ENCODE assay signal across 9 cellular contexts in genomic region chr3:49378249-49378899, GRCh38. TPM values are rescaled to one million over a fixed set of nuclear protein-coding genes. Genes with fewer than 3 reads are reported as not detected.
A peak's percentile ranks its signal among the peaks of the same experiment; 100 is the strongest.
DNase-seq lines count a peak whose midpoint lies in the region; ATAC-seq, FAIRE-seq and TF ChIP-seq lines count a peak whose summit lies in the region.
"Had no signal": no experiment of that assay in that cellular context is flagged by ENCODE, and none has a peak within 500 bp of the region (broad histone marks: within the 10 kb centered on the region; RNA-seq: fewer than 3 reads in every experiment).

No MANE protein-coding gene starts in this region.

- peaks cover 5% of the 10 kb centered on the region for H3K4me1 Mint-ChIP-seq in neural progenitor cell

- RAD21 ChIA-PET in HCT116 (lab: Charles Lee; ENCODE audit: low non-redundant PET in 1 of 2, low total read pairs in 2 of 2, uncharacterized antibody in 2 of 2, unreplicated experiment in 2 of 2), result no interaction called here
- RAD21 ChIA-PET in GM12878 (lab: Charles Lee; ENCODE audit: unreplicated experiment), result interaction anchor here (1.4 kb wide), 1 partner anchor 66 kb away, joined by 3 read pairs; no protein-coding TSS in a partner anchor

- H3K4me3 ChIP-seq in HCT116 (replicated peaks in 1 of 2; ENCODE audit: low read depth in 1 of 2, low read length in 2 of 2) (no peak overlapping the region), GM12878 (no peak overlapping the region), lower lobe of right lung (no peak overlapping the region), neural progenitor cell (no peak overlapping the region)

- H3K79me2 ChIP-seq in HCT116 (ENCODE audit: insufficient read depth, low read length), result peaks cover 100% of the 10 kb centered on the region
- H3K79me2 ChIP-seq in GM12878 (ENCODE audit: control insufficient read depth, insufficient read depth, low read length), result peaks cover 70% of the 10 kb centered on the region
- peaks cover 100% of the 10 kb centered on the region for H3K79me2 ChIP-seq in neural progenitor cell (ENCODE audit: low read depth)

- H3K27ac ChIP-seq in HCT116 (ENCODE audit: low read depth, low read length) (peak overlapping the region; percentile 45; the same call in 1 of the 2 replicates), GM12878 (ENCODE audit: control insufficient read depth, insufficient read depth) (no peak overlapping the region), lower lobe of right lung (peak overlapping the region; percentile 34), neural progenitor cell (no peak overlapping the region)
- H3K27ac ChIP-seq: parathyroid adenoma had no signal

- intact Hi-C loops in HCT116 (cut with micrococcal nuclease) (no loop called here), GM12878 (cut with micrococcal nuclease; ENCODE audit: unreplicated experiment) (no loop called here), lower lobe of right lung (cut with DNase I) (no loop called here)

- BruUV-seq in HCT116 (replicated peaks; lab: Mats Ljungman, UMichigan) (no TSS peak), GM12878 (replicated peaks; lab: Mats Ljungman, UMichigan) (no TSS peak)

- peaks cover 9% of the 10 kb centered on the region for H3F3A ChIP-seq in neural progenitor cell (ENCODE audit: low read depth)

- H2AFZ ChIP-seq in HCT116 (ENCODE audit: low read depth, low read length, poor library complexity, severe bottlenecking) (no peak overlapping the region), GM12878 (ENCODE audit: control insufficient read depth, low read depth, low read length) (no peak overlapping the region), neural progenitor cell (replicated peaks) (no peak overlapping the region)
- H2AFZ ChIP-seq: parathyroid adenoma had no signal

- peaks cover 2% of the 10 kb centered on the region for H3K27me3 Mint-ChIP-seq in neural progenitor cell (ENCODE audit: insufficient read depth, low read depth)

- TF ChIP-seq EP300 in GM12878 (IDR thresholded peaks at IDR 0.05; ENCODE audit: borderline replicate concordance in 1 of 2, control insufficient read depth in 1 of 2, low read depth in 2 of 2, low read length in 2 of 2), result no peak

- H3K27ac Mint-ChIP-seq in neural progenitor cell, result no peak overlapping the region

- H3K9me3 ChIP-seq in HCT116 (ENCODE audit: control insufficient read depth in 1 of 2, insufficient read depth in 1 of 2, low read depth in 1 of 2, low read length in 2 of 2), result no peaks in the 10 kb centered on the region
- H3K9me3 ChIP-seq in GM12878 (replicated peaks; ENCODE audit: control insufficient read depth, insufficient read depth, low read length), result peaks cover 21% of the 10 kb centered on the region; the same call in 2 of the 3 replicates
- no peaks in the 10 kb centered on the region for H3K9me3 ChIP-seq in lower lobe of right lung
- no peaks in the 10 kb centered on the region for H3K9me3 ChIP-seq in neural progenitor cell (ENCODE audit: low read depth)

- H3K9me2 ChIP-seq in HCT116 (ENCODE audit: insufficient read depth), result no peaks in the 10 kb centered on the region

- DNase-seq in A172 (ENCODE audit: low spot score), result peak; percentile 85
- DNase-seq in HCT116 (ENCODE audit: low read depth, low spot score), result no peak
- no peak for DNase-seq in GM12878 (ENCODE audit: low read depth, low spot score)
- peak; percentile 70 for DNase-seq in lower lobe of right lung
- no peak for DNase-seq in COR-L47 (lab: John Stamatoyannopoulos, UW)
- no peak for DNase-seq in neural progenitor cell (ENCODE audit: low spot score)
- DNase-seq in RKO (ENCODE audit: low spot score), result no peak

- SMC1A ChIA-PET in GM12878 (lab: Charles Lee; ENCODE audit: uncharacterized antibody, unreplicated experiment), result interaction anchor here (1.0 to 1.3 kb wide), 3 partner anchors 33 to 205 kb away, joined by 3 to 4 read pairs (median 3); partner anchors contain the start of gene USP4

- H3K9ac ChIP-seq in HCT116 (ENCODE audit: low read length) (no peak overlapping the region), GM12878 (ENCODE audit: control insufficient read depth, insufficient read depth, low read length) (no peak overlapping the region), neural progenitor cell (no peak overlapping the region)
- H3K9ac ChIP-seq: parathyroid adenoma had no signal

- ATAC-seq in HCT116, result peak; percentile 73
- ATAC-seq in GM12878, result no peak
- peak; percentile 90 to 92 for ATAC-seq in lower lobe of right lung
- ATAC-seq in GM21423 (IDR thresholded peaks at IDR 0.05; ENCODE audit: unreplicated experiment), result no peak

- CTCF ChIA-PET in HCT116 (lab: Charles Lee), result no interaction called here
- CTCF ChIA-PET in GM12878 (lab: Yijun Ruan, JAX), result no interaction called here

- TF ChIP-seq CTCF in HCT116 (IDR thresholded peaks at IDR 0.05 in 2 of 3, conservative IDR thresholded peaks at IDR 0.05 in 1 of 3; ENCODE audit: borderline replicate concordance in 1 of 3, insufficient read depth in 1 of 3, low read depth in 2 of 3, low read length in 2 of 3) (no peak), GM12878 (IDR thresholded peaks at IDR 0.05 in 2 of 3, conservative IDR thresholded peaks at IDR 0.05 in 1 of 3; ENCODE audit: control insufficient read depth in 2 of 3, extremely low read depth in 1 of 3, insufficient read depth in 1 of 3, low read depth in 3 of 3, low read length in 3 of 3) (no peak), lower lobe of right lung (IDR thresholded peaks at IDR 0.05) (no peak), neural progenitor cell (IDR thresholded peaks at IDR 0.05) (no peak)

- in situ Hi-C loops in GM12878 (cut with MboI), result no loop called here

- TF ChIP-seq POLR2A in HCT116 (IDR thresholded peaks at IDR 0.05; ENCODE audit: borderline replicate concordance, extremely low read depth, insufficient read depth, insufficient read length) (no peak), GM12878 (IDR thresholded peaks at IDR 0.05; ENCODE audit: low read depth, low read length) (no peak)

- no peaks in the 10 kb centered on the region for H3K27me3 ChIP-seq in HCT116 (ENCODE audit: insufficient read depth, low read length)
- no peaks in the 10 kb centered on the region for H3K27me3 ChIP-seq in GM12878 (replicated peaks in 1 of 2; ENCODE audit: control insufficient read depth in 2 of 2, insufficient read depth in 2 of 2, low read length in 1 of 2)
- no peaks in the 10 kb centered on the region for H3K27me3 ChIP-seq in lower lobe of right lung (ENCODE audit: low read depth)
- H3K27me3 ChIP-seq in neural progenitor cell, result no peaks in the 10 kb centered on the region

- H3K36me3 Mint-ChIP-seq in neural progenitor cell, result peaks cover 22% of the 10 kb centered on the region

- H3K36me3 ChIP-seq in HCT116 (ENCODE audit: control insufficient read depth in 1 of 2, insufficient read depth in 2 of 2, low read length in 2 of 2) (peaks cover 6 to 17% of the 10 kb centered on the region in 2 experiments; a peak in 3 of 4 replicates), GM12878 (ENCODE audit: control insufficient read depth in 2 of 2, insufficient read depth in 2 of 2, low read length in 1 of 2) (peaks cover 7 to 10% of the 10 kb centered on the region in 2 experiments; a peak in 3 of 4 replicates), lower lobe of right lung (peaks cover 23% of the 10 kb centered on the region), neural progenitor cell (peaks cover 4% of the 10 kb centered on the region)

- no peak for FAIRE-seq in GM12878 (lab: Jason Lieb, UNC)

- 85% methylated on average over 8 of the region's 11 CpGs for WGBS in GM12878 (ENCODE audit: insufficient coverage, insufficient replicate concordance, low lambda C conversion rate, missing lambda C conversion rate)

- POLR2A ChIA-PET in HCT116 (lab: Charles Lee), result interaction anchor here (0.7 kb wide), 1 partner anchor 19 kb away, joined by 4 read pairs; no protein-coding TSS in a partner anchor
- POLR2A ChIA-PET in GM12878 (lab: Charles Lee), result interaction anchor here (0.6 to 0.7 kb wide), 3 partner anchors 22 to 306 kb away, joined by 3 to 6 read pairs (median 5); no protein-coding TSS in a partner anchor

- H3K4me3 Mint-ChIP-seq in neural progenitor cell, result no peak overlapping the region

- no peak for TF ChIP-seq RAD21 in HCT116 (IDR thresholded peaks at IDR 0.05; ENCODE audit: low read depth)
- no peak for TF ChIP-seq RAD21 in GM12878 (IDR thresholded peaks at IDR 0.05; ENCODE audit: insufficient read depth, low read depth, low read length)

- H3K4me1 ChIP-seq in HCT116 (ENCODE audit: control insufficient read depth in 1 of 2, insufficient read depth in 2 of 2, low read length in 2 of 2) (peaks cover 28 to 34% of the 10 kb centered on the region in 2 experiments), GM12878 (ENCODE audit: control insufficient read depth, insufficient read depth, low read length) (peaks cover 14% of the 10 kb centered on the region), lower lobe of right lung (peaks cover 53% of the 10 kb centered on the region), neural progenitor cell (no peaks in the 10 kb centered on the region)
- H3K4me1 ChIP-seq: parathyroid adenoma had no signal

- H3K4me2 ChIP-seq in HCT116 (ENCODE audit: low read length) (peak overlapping the region; percentile 40), GM12878 (ENCODE audit: control insufficient read depth, insufficient read depth) (0 out of 2 replicates have a peak overlapping the region, but pooled peaks have one; percentile 10), neural progenitor cell (no peak overlapping the region)

- peaks cover 12% of the 10 kb centered on the region; the same call in 1 of the 2 replicates for H4K20me1 ChIP-seq in HCT116 (ENCODE audit: insufficient read depth)
- H4K20me1 ChIP-seq in GM12878 (ENCODE audit: control insufficient read depth, insufficient read depth), result no peaks in the 10 kb centered on the region
- H4K20me1 ChIP-seq in neural progenitor cell (ENCODE audit: low read depth), result peaks cover 63% of the 10 kb centered on the region

- peaks cover 10% of the 10 kb centered on the region for H3K9me3 Mint-ChIP-seq in neural progenitor cell

RNA-seq across cellular contexts. Expression of gene GPX1, which starts 20.2 kb away (rescaled TPM):
- 233 and 352 TPM in 2 replicates for total RNA-seq in A172 (2014; rRNA removed; shearing (Covaris generic))
- total RNA-seq in HCT116 (2021; ENCODE audit: unreplicated experiment) (330 TPM), GM12878 (2014; rRNA removed) (639 and 705 TPM in 2 replicates), GM12878 (2014; rRNA removed; fragmentation: Illumina TruSeq; extraction: Trizol) (210 and 245 TPM in 2 replicates), GM12878 (2021) (555 and 560 TPM in 2 replicates), lower lobe of right lung (450 TPM), neural progenitor cell (ENCODE audit: low replicate concordance) (70.8 and 165 TPM in 2 replicates)
- 429 and 439 TPM in 2 replicates for polyA plus RNA-seq in HCT116 (2012)
- total RNA-seq in GM12878 (2013; cell fraction: nucleolus; rRNA removed), result 28.0 and 29.5 TPM in 2 replicates
- 149 TPM for polyA plus RNA-seq in GM12878 (2011; ENCODE audit: low read depth)
- polyA plus RNA-seq in GM12878 (2011; rRNA removed) (70.8 and 155 TPM in 2 replicates), GM12878 (2014; fragmentation: Illumina TruSeq; extraction: Trizol) (12.8 and 143 TPM in 2 replicates), GM12878 (2014; fragmentation: Nextera tagmentation; extraction: Ambion mirVana) (100 to 1,000 TPM in 1 of 2 experiments, 10 to 100 TPM in 1; 32.0 to 174 TPM), GM12878 (2014; rRNA removed) (947 and 967 TPM in 2 replicates), GM12878 (2016; fragmentation: Nextera tagmentation; extraction: Ambion mirVana) (1,000 to 10,000 TPM; 1,103 to 1,121 TPM)
- polyA plus RNA-seq in GM12878 (2011; cell fraction: cytosol; rRNA removed), result 287 and 437 TPM in 2 replicates
- polyA plus RNA-seq in GM12878 (2011; cell fraction: nucleus; rRNA removed), result 173 and 177 TPM in 2 replicates
- polyA plus RNA-seq in GM12878 (2012), result 320 and 364 TPM in 2 replicates
- polyA minus RNA-seq in GM12878 (2011; rRNA and poly(A)+ RNA removed), result 42.4 and 98.3 TPM in 2 replicates
- 48.2 and 50.4 TPM in 2 replicates for polyA minus RNA-seq in GM12878 (2011; cell fraction: cytosol; rRNA and poly(A)+ RNA removed)
- polyA minus RNA-seq in GM12878 (2011; cell fraction: nucleus; rRNA and poly(A)+ RNA removed), result 27.4 and 51.1 TPM in 2 replicates

RNA-seq across cellular contexts. Expression of gene RHOA, which starts 33.4 kb away (rescaled TPM):
- 612 and 632 TPM in 2 replicates for total RNA-seq in A172 (2014; rRNA removed; shearing (Covaris generic))
- total RNA-seq in HCT116 (2021; ENCODE audit: unreplicated experiment) (497 TPM), GM12878 (2014; rRNA removed) (246 and 269 TPM in 2 replicates), GM12878 (2014; rRNA removed; fragmentation: Illumina TruSeq; extraction: Trizol) (414 and 415 TPM in 2 replicates), GM12878 (2021) (463 and 474 TPM in 2 replicates), lower lobe of right lung (601 TPM), neural progenitor cell (ENCODE audit: low replicate concordance) (449 and 460 TPM in 2 replicates)
- 389 and 390 TPM in 2 replicates for polyA plus RNA-seq in HCT116 (2012)
- total RNA-seq in GM12878 (2013; cell fraction: nucleolus; rRNA removed), result 56.0 and 62.2 TPM in 2 replicates
- 370 TPM for polyA plus RNA-seq in GM12878 (2011; ENCODE audit: low read depth)
- polyA plus RNA-seq in GM12878 (2011; rRNA removed) (265 and 285 TPM in 2 replicates), GM12878 (2014; fragmentation: Illumina TruSeq; extraction: Trizol) (568 and 674 TPM in 2 replicates), GM12878 (2014; fragmentation: Nextera tagmentation; extraction: Ambion mirVana) (1,000 to 10,000 TPM in 1 of 2 experiments, 100 to 1,000 TPM in 1; 696 to 1,049 TPM), GM12878 (2014; rRNA removed) (332 and 351 TPM in 2 replicates), GM12878 (2016; fragmentation: Nextera tagmentation; extraction: Ambion mirVana) (100 to 1,000 TPM; 683 to 684 TPM)
- 340 and 373 TPM in 2 replicates for polyA plus RNA-seq in GM12878 (2011; cell fraction: cytosol; rRNA removed)
- polyA plus RNA-seq in GM12878 (2011; cell fraction: nucleus; rRNA removed), result 212 and 231 TPM in 2 replicates
- 407 and 450 TPM in 2 replicates for polyA plus RNA-seq in GM12878 (2012)
- polyA minus RNA-seq in GM12878 (2011; rRNA and poly(A)+ RNA removed), result 265 and 343 TPM in 2 replicates
- 183 and 242 TPM in 2 replicates for polyA minus RNA-seq in GM12878 (2011; cell fraction: cytosol; rRNA and poly(A)+ RNA removed)
- polyA minus RNA-seq in GM12878 (2011; cell fraction: nucleus; rRNA and poly(A)+ RNA removed), result 51.5 and 60.5 TPM in 2 replicates

RNA-seq across cellular contexts. Expression of gene TCTA, which starts 33.8 kb away (rescaled TPM):
- 45.8 and 58.0 TPM in 2 replicates for total RNA-seq in A172 (2014; rRNA removed; shearing (Covaris generic))
- 11.9 TPM for total RNA-seq in HCT116 (2021; ENCODE audit: unreplicated experiment)
- polyA plus RNA-seq in HCT116 (2012), result 8.0 and 11.1 TPM in 2 replicates
- total RNA-seq in GM12878 (2013; cell fraction: nucleolus; rRNA removed), result 34.8 and 38.6 TPM in 2 replicates
- 17.3 and 17.7 TPM in 2 replicates for total RNA-seq in GM12878 (2014; rRNA removed)
- 12.7 and 13.7 TPM in 2 replicates for total RNA-seq in GM12878 (2014; rRNA removed; fragmentation: Illumina TruSeq; extraction: Trizol)
- 17.7 and 18.3 TPM in 2 replicates for total RNA-seq in GM12878 (2021)
- 12.8 TPM for polyA plus RNA-seq in GM12878 (2011; ENCODE audit: low read depth)
- 11.6 and 18.2 TPM in 2 replicates for polyA plus RNA-seq in GM12878 (2011; rRNA removed)
- 25.0 and 27.8 TPM in 2 replicates for polyA plus RNA-seq in GM12878 (2011; cell fraction: cytosol; rRNA removed)
- 9.3 and 9.7 TPM in 2 replicates for polyA plus RNA-seq in GM12878 (2011; cell fraction: nucleus; rRNA removed)
- 13.8 and 18.9 TPM in 2 replicates for polyA plus RNA-seq in GM12878 (2012)
- 27.6 and 30.5 TPM in 2 replicates for polyA plus RNA-seq in GM12878 (2014; fragmentation: Illumina TruSeq; extraction: Trizol)
- 1 to 10 TPM; 6.5 to 7.1 TPM for polyA plus RNA-seq in GM12878 (2014; fragmentation: Nextera tagmentation; extraction: Ambion mirVana)
- polyA plus RNA-seq in GM12878 (2014; rRNA removed), result 22.4 and 25.5 TPM in 2 replicates
- 10 to 100 TPM; 27.6 to 27.9 TPM for polyA plus RNA-seq in GM12878 (2016; fragmentation: Nextera tagmentation; extraction: Ambion mirVana)
- polyA minus RNA-seq in GM12878 (2011; rRNA and poly(A)+ RNA removed), result 19.4 and 27.8 TPM in 2 replicates
- polyA minus RNA-seq in GM12878 (2011; cell fraction: cytosol; rRNA and poly(A)+ RNA removed), result 6.1 and 8.2 TPM in 2 replicates
- polyA minus RNA-seq in GM12878 (2011; cell fraction: nucleus; rRNA and poly(A)+ RNA removed), result 12.0 and 24.1 TPM in 2 replicates
- total RNA-seq in lower lobe of right lung, result 38.8 TPM
- 1.4 and 5.2 TPM in 2 replicates for total RNA-seq in neural progenitor cell (ENCODE audit: low replicate concordance)

RNA-seq across cellular contexts. Expression of gene USP4, which starts 38.5 kb away (rescaled TPM):
- total RNA-seq in A172 (2014; rRNA removed; shearing (Covaris generic)), result 9.4 and 13.5 TPM in 2 replicates
- total RNA-seq in HCT116 (2021; ENCODE audit: unreplicated experiment) (31.7 TPM), GM12878 (2014; rRNA removed) (24.8 and 26.5 TPM in 2 replicates), GM12878 (2014; rRNA removed; fragmentation: Illumina TruSeq; extraction: Trizol) (57.6 and 58.8 TPM in 2 replicates), GM12878 (2021) (68.4 and 75.8 TPM in 2 replicates), lower lobe of right lung (71.3 TPM), neural progenitor cell (ENCODE audit: low replicate concordance) (17.7 and 21.0 TPM in 2 replicates)
- 21.9 and 22.6 TPM in 2 replicates for polyA plus RNA-seq in HCT116 (2012)
- 110 and 117 TPM in 2 replicates for total RNA-seq in GM12878 (2013; cell fraction: nucleolus; rRNA removed)
- polyA plus RNA-seq in GM12878 (2011; ENCODE audit: low read depth), result 45.0 TPM
- polyA plus RNA-seq in GM12878 (2011; rRNA removed) (72.1 and 77.1 TPM in 2 replicates), GM12878 (2014; fragmentation: Illumina TruSeq; extraction: Trizol) (70.6 and 80.9 TPM in 2 replicates), GM12878 (2014; fragmentation: Nextera tagmentation; extraction: Ambion mirVana) (10 to 100 TPM; 40.3 to 49.3 TPM), GM12878 (2014; rRNA removed) (62.3 and 69.3 TPM in 2 replicates), GM12878 (2016; fragmentation: Nextera tagmentation; extraction: Ambion mirVana) (10 to 100 TPM; 69.6 to 69.7 TPM)
- polyA plus RNA-seq in GM12878 (2011; cell fraction: cytosol; rRNA removed), result 58.3 and 61.3 TPM in 2 replicates
- polyA plus RNA-seq in GM12878 (2011; cell fraction: nucleus; rRNA removed), result 74.7 and 82.1 TPM in 2 replicates
- polyA plus RNA-seq in GM12878 (2012), result 46.7 and 50.0 TPM in 2 replicates
- 107 and 161 TPM in 2 replicates for polyA minus RNA-seq in GM12878 (2011; rRNA and poly(A)+ RNA removed)
- polyA minus RNA-seq in GM12878 (2011; cell fraction: cytosol; rRNA and poly(A)+ RNA removed), result 24.5 and 27.2 TPM in 2 replicates
- polyA minus RNA-seq in GM12878 (2011; cell fraction: nucleus; rRNA and poly(A)+ RNA removed), result 36.3 and 64.6 TPM in 2 replicates

RNA-seq across cellular contexts. Expression of gene AMT, which starts 43.9 kb away (rescaled TPM):
- total RNA-seq in A172 (2014; rRNA removed; shearing (Covaris generic)), result 0.93 and 1.8 TPM in 2 replicates
- total RNA-seq in HCT116 (2021; ENCODE audit: unreplicated experiment), result 4.8 TPM
- polyA plus RNA-seq in HCT116 (2012), result 7.7 and 8.2 TPM in 2 replicates
- total RNA-seq in GM12878 (2013; cell fraction: nucleolus; rRNA removed), result 4.6 and 5.3 TPM in 2 replicates
- total RNA-seq in GM12878 (2014; rRNA removed), result 0.45 and 0.54 TPM in 2 replicates
- 0.41 and 0.76 TPM in 2 replicates for total RNA-seq in GM12878 (2014; rRNA removed; fragmentation: Illumina TruSeq; extraction: Trizol)
- total RNA-seq in GM12878 (2021), result 2.4 and 3.8 TPM in 2 replicates
- 8.1 TPM for polyA plus RNA-seq in GM12878 (2011; ENCODE audit: low read depth)
- 4.5 and 7.2 TPM in 2 replicates for polyA plus RNA-seq in GM12878 (2011; rRNA removed)
- polyA plus RNA-seq in GM12878 (2011; cell fraction: cytosol; rRNA removed), result 3.0 and 4.0 TPM in 2 replicates
- polyA plus RNA-seq in GM12878 (2011; cell fraction: nucleus; rRNA removed), result 75.3 and 115 TPM in 2 replicates
- polyA plus RNA-seq in GM12878 (2012), result 8.2 and 8.3 TPM in 2 replicates
- 3.3 and 4.6 TPM in 2 replicates for polyA plus RNA-seq in GM12878 (2014; fragmentation: Illumina TruSeq; extraction: Trizol)
- polyA plus RNA-seq in GM12878 (2014; fragmentation: Nextera tagmentation; extraction: Ambion mirVana), result 1 to 10 TPM; 1.0 to 4.6 TPM
- polyA plus RNA-seq in GM12878 (2014; rRNA removed), result 2.4 and 3.6 TPM in 2 replicates
- polyA plus RNA-seq in GM12878 (2016; fragmentation: Nextera tagmentation; extraction: Ambion mirVana), result 1 to 10 TPM; 1.6 to 2.8 TPM
- polyA minus RNA-seq in GM12878 (2011; rRNA and poly(A)+ RNA removed), result 2.2 and 2.6 TPM in 2 replicates
- not detected in 2 replicates for polyA minus RNA-seq in GM12878 (2011; cell fraction: cytosol; rRNA and poly(A)+ RNA removed)
- polyA minus RNA-seq in GM12878 (2011; cell fraction: nucleus; rRNA and poly(A)+ RNA removed), result 4.2 and 5.4 TPM in 2 replicates
- 8.4 TPM for total RNA-seq in lower lobe of right lung
- total RNA-seq in neural progenitor cell (ENCODE audit: low replicate concordance), result 35.4 and 46.0 TPM in 2 replicates

Comparison
In these comparisons a context has a peak if more than half of its experiments do, and no peak if none do; other contexts are left out.
1. DNase-seq: peak in A172 (single experiment) and lower lobe of right lung (single experiment); none in HCT116 (single experiment), GM12878 (single experiment), COR-L47 (single experiment), neural progenitor cell (single experiment) and RKO (single experiment).
2. ATAC-seq: peak in HCT116 (single experiment) and lower lobe of right lung (2 of 2); none in GM12878 (single experiment) and GM21423 (single experiment).
3. H3K27ac ChIP-seq: peak in HCT116 (single experiment) and lower lobe of right lung (single experiment); none in GM12878 (single experiment) and neural progenitor cell (single experiment).